1 cellular context compared by ENCODE assay signal in genomic region chr2:135844285-135844985, GRCh38.
A peak's percentile ranks its signal among the peaks of the same experiment; 100 is the strongest.
TF ChIP-seq lines count a peak whose summit lies in the region.

No MANE protein-coding gene starts in this region.

TF ChIP-seq in HepG2, 621 proteins besides CTCF, POLR2A, EP300 and RAD21:
- peak; percentile 61 to 68; a peak in 3 of 4 replicates for TF ChIP-seq MAFK (conservative IDR thresholded peaks at IDR 0.05 in 1 of 2, IDR thresholded peaks at IDR 0.05 in 1 of 2; ENCODE audit: low read length in 2 of 2)
- TF ChIP-seq MAFF (IDR thresholded peaks at IDR 0.05; ENCODE audit: low read depth, low read length) = peak; percentile 44; the same call in 1 of the 2 replicates
- no peak for TF ChIP-seq MTF2 (CRISPR knock-in tag; IDR thresholded peaks at IDR 0.05; ENCODE audit: borderline replicate concordance)
- no peak for TF ChIP-seq JUNB (CRISPR knock-in tag; IDR thresholded peaks at IDR 0.05; ENCODE audit: borderline replicate concordance)
